Comparison of ENCODE assay signal across 21 cellular contexts in the genomic region with DNA sequence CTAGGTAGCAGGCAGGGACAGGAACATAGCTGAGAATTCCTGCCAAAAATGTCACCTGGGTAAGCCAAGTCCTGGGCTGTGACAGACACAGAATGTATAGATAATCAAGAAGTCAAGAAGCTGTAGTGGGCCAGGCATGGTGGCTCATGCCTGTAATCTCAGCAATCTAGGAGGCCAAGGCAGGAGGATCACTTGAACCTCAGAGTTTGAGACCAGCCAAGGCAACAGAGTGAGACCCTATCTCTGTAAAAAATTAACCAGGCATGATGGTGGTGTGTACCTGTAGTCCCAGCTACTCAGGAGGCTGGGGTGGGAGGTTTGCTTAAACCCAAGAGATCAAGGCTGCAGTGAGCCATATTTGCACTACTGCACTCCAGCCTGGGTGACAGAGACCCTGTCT. TPM values are rescaled to one million over a fixed set of nuclear protein-coding genes. Genes with fewer than 3 reads are reported as not detected.
DNase-seq lines count a peak whose midpoint lies in the region; ATAC-seq, FAIRE-seq and TF ChIP-seq lines count a peak whose summit lies in the region.
"Had no signal": no experiment of that assay in that cellular context is flagged by ENCODE, and none has a peak within 500 bp of the region (broad histone marks: within the 10 kb centered on the region; RNA-seq: fewer than 3 reads in every experiment).

No MANE protein-coding gene starts in this region.

- H2AFZ ChIP-seq in HepG2 (ENCODE audit: low read length): no peak overlapping the region

- DNase-seq in HepG2 (ENCODE audit: low spot score) (no peak), right lobe of liver (no peak), colonic mucosa (no peak), NCI-H1105 treated with DMSO at 0.1 percent for 48 hours (lab: John Stamatoyannopoulos, UW) (no peak)
- DNase-seq: AML-193; Caco-2; Calu3; CD4-positive, alpha-beta T cell; CD8-positive, alpha-beta T cell; DMS79 treated with DMSO at 0.1 percent for 48 hours; GDM1 had no signal

- FAIRE-seq in HepG2 (lab: Jason Lieb, UNC): no peak
- FAIRE-seq: A549, D721Med, GM12878, GM12892, GM18507, GM19239 had no signal

- H3K4me2 ChIP-seq in HepG2 (ENCODE audit: low read depth, low read length): no peak overlapping the region
- H3K4me2 ChIP-seq: A549; BLaER1 treated with 17β-estradiol and CSF1 and Interleukin-3, amounts not matched to agents 10 nM and 100 nM had no signal

- H3K4me3 ChIP-seq in HepG2 (replicated peaks in 1 of 3; ENCODE audit: insufficient read depth in 1 of 3, low read depth in 2 of 3, low read length in 3 of 3) (no peak overlapping the region), right lobe of liver (no peak overlapping the region), colonic mucosa (no peak overlapping the region)
- H3K4me3 ChIP-seq: A549; BLaER1 treated with 17β-estradiol and CSF1 and Interleukin-3, amounts not matched to agents 10 nM and 100 nM; GM12878 had no signal

- intact Hi-C loops in HepG2 (cut with micrococcal nuclease; ENCODE audit: unreplicated experiment) (no loop called here), right lobe of liver (cut with DNase I) (no loop called here), colonic mucosa (cut with DNase I) (loop anchor here (10.0 kb wide), 1 partner anchor 159 kb away; a partner anchor contains a TSS)

- H3K27me3 ChIP-seq in HepG2 (ENCODE audit: control insufficient read depth in 1 of 2, insufficient read depth in 2 of 2, low read length in 2 of 2): no peaks in the 10 kb centered on the region; a peak in 1 of 5 replicates
- H3K27me3 ChIP-seq in right lobe of liver: no peaks in the 10 kb centered on the region
- H3K27me3 ChIP-seq in colonic mucosa: no peaks in the 10 kb centered on the region
- H3K27me3 ChIP-seq: BLaER1 treated with 17β-estradiol and CSF1 and Interleukin-3, amounts not matched to agents 10 nM and 100 nM had no signal

- TF ChIP-seq EP300 in HepG2 (IDR thresholded peaks at IDR 0.05; ENCODE audit: low read depth in 2 of 2, low read length in 2 of 2) (no peak), HepG2 (CRISPR knock-in tag; IDR thresholded peaks at IDR 0.05; ENCODE audit: borderline replicate concordance) (no peak)

- no peaks in the 10 kb centered on the region for H4K20me1 ChIP-seq in HepG2 (ENCODE audit: insufficient read depth, low read length)
- H4K20me1 ChIP-seq: BLaER1 treated with 17β-estradiol and CSF1 and Interleukin-3, amounts not matched to agents 10 nM and 100 nM had no signal

- no peak overlapping the region for H3K9ac ChIP-seq in HepG2 (ENCODE audit: insufficient read depth, low read depth, low read length)
- H3K9ac ChIP-seq in colonic mucosa (ENCODE audit: low read depth in 2 of 2, low read length in 2 of 2): no peak overlapping the region
- H3K9ac ChIP-seq: BLaER1 treated with 17β-estradiol and CSF1 and Interleukin-3, amounts not matched to agents 10 nM and 100 nM had no signal

- POLR2A ChIA-PET in HepG2 (lab: Yijun Ruan, JAX): interaction anchor here (0.7 kb wide), 1 partner anchor 8 kb away, joined by 3 read pairs; no protein-coding TSS in a partner anchor

- ATAC-seq in HepG2: no peak
- no peak for ATAC-seq in right lobe of liver
- ATAC-seq in SK-N-SH treated with all-trans-retinoic acid at 6 μM for 48 hours: no peak
- ATAC-seq: A549; CD8-positive, alpha-beta T cell; GM12878 had no signal

- TF ChIP-seq RAD21 in HepG2 (CRISPR knock-in tag; IDR thresholded peaks at IDR 0.05): no peak

- H3K36me3 ChIP-seq in HepG2 (replicated peaks in 1 of 2; ENCODE audit: control insufficient read depth in 1 of 2, insufficient read depth in 2 of 2, low read length in 2 of 2) (no peaks in the 10 kb centered on the region), right lobe of liver (no peaks in the 10 kb centered on the region), colonic mucosa (no peaks in the 10 kb centered on the region)

- H3K4me1 ChIP-seq in HepG2 (ENCODE audit: insufficient read depth, low read length): peaks cover 33% of the 10 kb centered on the region
- H3K4me1 ChIP-seq in right lobe of liver: no peaks in the 10 kb centered on the region
- H3K4me1 ChIP-seq in colonic mucosa: no peaks in the 10 kb centered on the region

- no peak for TF ChIP-seq CTCF in HepG2 (CRISPR knock-in tag; IDR thresholded peaks at IDR 0.05)
- no peak for TF ChIP-seq CTCF in right lobe of liver (IDR thresholded peaks at IDR 0.05)
- no peak for TF ChIP-seq CTCF in colonic mucosa (IDR thresholded peaks at IDR 0.05)

- BruUV-seq in HepG2 (replicated peaks; lab: Mats Ljungman, UMichigan): no TSS peak

- in situ Hi-C loops in HepG2 (cut with HindIII; ENCODE audit: extremely low pct_ligation_motif_present, low pct_unique_long_range_greater_than_20kb): loop anchor here (10.0 kb wide), 1 partner anchor 49 kb away; no protein-coding TSS in a partner anchor

- TF ChIP-seq POLR2A in HepG2 (IDR thresholded peaks at IDR 0.05; ENCODE audit: insufficient read depth in 1 of 2, low read depth in 2 of 2, low read length in 2 of 2): no peak
- no peak for TF ChIP-seq POLR2A in right lobe of liver (IDR thresholded peaks at IDR 0.05)

- H3K9me3 ChIP-seq in HepG2 (ENCODE audit: low read length) (no peaks in the 10 kb centered on the region), right lobe of liver (no peaks in the 10 kb centered on the region), colonic mucosa (no peaks in the 10 kb centered on the region)
- H3K9me3 ChIP-seq: A549; BLaER1 treated with 17β-estradiol and CSF1 and Interleukin-3, amounts not matched to agents 10 nM and 100 nM; Caco-2 had no signal

- H3K27ac ChIP-seq in HepG2 (ENCODE audit: extremely low read length, insufficient read depth, low read length) (no peak overlapping the region), right lobe of liver (no peak overlapping the region), colonic mucosa (peak overlapping the region; percentile 42)
- H3K27ac ChIP-seq: 22Rv1; A549; BLaER1 treated with 17β-estradiol and CSF1 and Interleukin-3, amounts not matched to agents 10 nM and 100 nM; C4-2B had no signal

- H3K79me2 ChIP-seq in HepG2 (ENCODE audit: insufficient read depth, low read length): peaks cover 6% of the 10 kb centered on the region

- CTCF ChIA-PET in HepG2 (lab: Yijun Ruan, JAX; ENCODE audit: low intra/inter-chr PET ratio, low total read pairs): no interaction called here

TF ChIP-seq in HepG2, 621 proteins besides CTCF, POLR2A, EP300 and RAD21 (continues in another document):
- no peak for TF ChIP-seq RFX5 (IDR thresholded peaks at IDR 0.05; ENCODE audit: low read depth, low read length)

TF ChIP-seq in SK-N-SH treated with all-trans-retinoic acid at 6 μM for 48 hours, 23 proteins besides CTCF, POLR2A, EP300 and RAD21 (continues in another document):
- TF ChIP-seq PPARA (CRISPR knock-in tag; IDR thresholded peaks at IDR 0.05; ENCODE audit: borderline replicate concordance): no peak

RNA-seq across cellular contexts. Expression of a gene that starts 3.3 kb away (rescaled TPM):
- total RNA-seq in HepG2 (2016; rRNA removed; fragmentation: Illumina TruSeq; extraction: Trizol) (6.1 and 12.7 TPM in 2 replicates), right lobe of liver (1 to 10 TPM; 1.5 to 8.3 (median 5.0) TPM), colonic mucosa (10 to 100 TPM; 11.4 to 19.4 TPM)
- total RNA-seq in HepG2 (2016; cell fraction: cytosol; rRNA removed; fragmentation: Illumina TruSeq; extraction: Trizol; ENCODE audit: low read depth): 2.6 and 6.2 TPM in 2 replicates
- 7.8 and 11.4 TPM in 2 replicates for total RNA-seq in HepG2 (2016; cell fraction: insoluble cytoplasmic fraction; rRNA removed; fragmentation: Illumina TruSeq; extraction: Trizol)
- total RNA-seq in HepG2 (2016; cell fraction: membrane; rRNA removed; fragmentation: Illumina TruSeq; extraction: Trizol): 4.5 and 4.8 TPM in 2 replicates
- total RNA-seq in HepG2 (2016; cell fraction: nucleus; rRNA removed; fragmentation: Illumina TruSeq; extraction: Trizol): 5.6 and 13.0 TPM in 2 replicates
- polyA plus RNA-seq in HepG2 (2011; rRNA removed): 4.5 and 5.5 TPM in 2 replicates
- polyA plus RNA-seq in HepG2 (2011; cell fraction: cytosol; rRNA removed): 1.9 and 2.6 TPM in 2 replicates
- 1.2 and 2.2 TPM in 2 replicates for polyA plus RNA-seq in HepG2 (2011; cell fraction: nucleus; rRNA removed)
- polyA plus RNA-seq in HepG2 (2012): 3.5 and 6.1 TPM in 2 replicates
- 3.2 and 3.5 TPM in 2 replicates for polyA plus RNA-seq in HepG2 (2016; cell fraction: cytosol; fragmentation: Illumina TruSeq; extraction: Trizol; ENCODE audit: low read depth)
- polyA plus RNA-seq in HepG2 (2016; cell fraction: insoluble cytoplasmic fraction; fragmentation: Illumina TruSeq; extraction: Trizol; ENCODE audit: low read depth): 7.9 and 10.9 TPM in 2 replicates
- polyA plus RNA-seq in HepG2 (2016; cell fraction: membrane; fragmentation: Illumina TruSeq; extraction: Trizol; ENCODE audit: low read depth): 4.2 and 7.1 TPM in 2 replicates
- 10.4 and 11.9 TPM in 2 replicates for polyA plus RNA-seq in HepG2 (2016; cell fraction: nucleus; fragmentation: Illumina TruSeq; extraction: Trizol; ENCODE audit: insufficient read depth, low read depth)
- polyA minus RNA-seq in HepG2 (2011; rRNA and poly(A)+ RNA removed; ENCODE audit: low replicate concordance): 13.9 and 20.9 TPM in 2 replicates
- 0.62 and 3.3 TPM in 2 replicates for polyA minus RNA-seq in HepG2 (2011; cell fraction: cytosol; rRNA and poly(A)+ RNA removed)
- 4.2 and 5.0 TPM in 2 replicates for polyA minus RNA-seq in HepG2 (2011; cell fraction: nucleus; rRNA and poly(A)+ RNA removed)

RNA-seq across cellular contexts. Expression of a gene that starts 41.1 kb away (rescaled TPM):
- total RNA-seq in HepG2 (2016; rRNA removed; fragmentation: Illumina TruSeq; extraction: Trizol) (11.9 and 14.5 TPM in 2 replicates), right lobe of liver (100 to 1,000 TPM in 3 of 6 experiments, 10 to 100 TPM in 3; 45.6 to 181 (median 106) TPM), colonic mucosa (10 to 100 TPM; 28.3 to 46.0 TPM)
- total RNA-seq in HepG2 (2016; cell fraction: cytosol; rRNA removed; fragmentation: Illumina TruSeq; extraction: Trizol; ENCODE audit: low read depth): 71.5 and 79.3 TPM in 2 replicates
- total RNA-seq in HepG2 (2016; cell fraction: insoluble cytoplasmic fraction; rRNA removed; fragmentation: Illumina TruSeq; extraction: Trizol): 15.0 and 17.4 TPM in 2 replicates
- 26.6 and 27.6 TPM in 2 replicates for total RNA-seq in HepG2 (2016; cell fraction: membrane; rRNA removed; fragmentation: Illumina TruSeq; extraction: Trizol)
- total RNA-seq in HepG2 (2016; cell fraction: nucleus; rRNA removed; fragmentation: Illumina TruSeq; extraction: Trizol): 10.3 and 10.9 TPM in 2 replicates
- polyA plus RNA-seq in HepG2 (2011; rRNA removed): 4.1 and 4.7 TPM in 2 replicates
- 1.9 and 3.6 TPM in 2 replicates for polyA plus RNA-seq in HepG2 (2011; cell fraction: cytosol; rRNA removed)
- 1.00 and 1.9 TPM in 2 replicates for polyA plus RNA-seq in HepG2 (2011; cell fraction: nucleus; rRNA removed)
- 10.2 and 17.7 TPM in 2 replicates for polyA plus RNA-seq in HepG2 (2012)
- 2.5 and 3.6 TPM in 2 replicates for polyA plus RNA-seq in HepG2 (2016; cell fraction: cytosol; fragmentation: Illumina TruSeq; extraction: Trizol; ENCODE audit: low read depth)
- 9.3 and 10.5 TPM in 2 replicates for polyA plus RNA-seq in HepG2 (2016; cell fraction: insoluble cytoplasmic fraction; fragmentation: Illumina TruSeq; extraction: Trizol; ENCODE audit: low read depth)
- polyA plus RNA-seq in HepG2 (2016; cell fraction: membrane; fragmentation: Illumina TruSeq; extraction: Trizol; ENCODE audit: low read depth): 6.3 and 7.5 TPM in 2 replicates
- polyA plus RNA-seq in HepG2 (2016; cell fraction: nucleus; fragmentation: Illumina TruSeq; extraction: Trizol; ENCODE audit: insufficient read depth, low read depth): 9.9 and 11.4 TPM in 2 replicates
- 7.5 and 9.8 TPM in 2 replicates for polyA minus RNA-seq in HepG2 (2011; rRNA and poly(A)+ RNA removed; ENCODE audit: low replicate concordance)
- polyA minus RNA-seq in HepG2 (2011; cell fraction: cytosol; rRNA and poly(A)+ RNA removed): 9.3 and 10.9 TPM in 2 replicates
- polyA minus RNA-seq in HepG2 (2011; cell fraction: nucleus; rRNA and poly(A)+ RNA removed): 7.2 and 7.9 TPM in 2 replicates
